Comparison of ENCODE assay signal across 23 cellular contexts in the genomic region with DNA sequence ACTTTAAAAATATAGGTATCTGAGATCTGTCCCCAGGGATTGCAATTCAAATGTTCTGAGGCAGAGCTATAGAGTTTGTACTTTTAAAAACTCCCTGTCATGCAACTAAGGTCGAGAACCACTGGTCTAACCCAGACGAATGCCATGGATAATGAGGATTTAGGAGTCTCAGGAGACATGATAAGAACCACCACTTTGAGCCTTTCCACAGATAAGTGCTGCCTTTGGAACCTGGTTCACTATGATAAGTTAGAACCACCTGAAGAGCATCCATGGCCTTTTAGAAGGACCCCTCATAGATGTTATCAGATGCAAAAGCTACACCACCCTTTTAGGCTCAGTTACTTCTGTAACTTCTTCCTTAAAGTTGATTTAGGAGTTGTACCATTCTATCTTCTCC.
A peak's percentile ranks its signal among the peaks of the same experiment; 100 is the strongest.
DNase-seq lines count a peak whose midpoint lies in the region; ATAC-seq, FAIRE-seq and TF ChIP-seq lines count a peak whose summit lies in the region.
"Had no signal": no experiment of that assay in that cellular context is flagged by ENCODE, and none has a peak within 500 bp of the region (broad histone marks: within the 10 kb centered on the region; RNA-seq: fewer than 3 reads in every experiment).

No MANE protein-coding gene starts in this region.

- no peaks in the 10 kb centered on the region for H4K20me1 ChIP-seq in K562 (replicated peaks; ENCODE audit: control insufficient read depth, insufficient read depth, low read length)
- H4K20me1 ChIP-seq: BLaER1 had no signal

- FAIRE-seq in K562 (lab: Jason Lieb, UNC): peak; percentile 82
- FAIRE-seq: A204.1, D721Med, GM12878, GM12892, GM18507 had no signal

- in situ Hi-C loops in K562 (cut with MboI): no loop called here

- ATAC-seq in K562: peak; percentile 46
- ATAC-seq: GM12878 had no signal

- H3K27ac ChIP-seq in K562 (ENCODE audit: extremely low read depth, low read depth, low read length): peak overlapping the region; percentile 81
- H3K27ac ChIP-seq: BLaER1 had no signal

- H2AFZ ChIP-seq in K562 (ENCODE audit: low read depth, low read length): no peak overlapping the region; the same call in 1 of the 2 replicates

- no peaks in the 10 kb centered on the region for H3K9me1 ChIP-seq in K562 (ENCODE audit: control insufficient read depth, insufficient read depth, low read length)

- CTCF ChIA-PET in K562 (lab: Yijun Ruan, JAX; ENCODE audit: low intra/inter-chr PET ratio): no interaction called here

- H3K79me2 ChIP-seq in K562 (ENCODE audit: control insufficient read depth, insufficient read depth, low read length): no peaks in the 10 kb centered on the region

- no peak for TF ChIP-seq CTCF in K562 (IDR thresholded peaks at IDR 0.05 in 2 of 3, conservative IDR thresholded peaks at IDR 0.05 in 1 of 3; ENCODE audit: insufficient read depth in 2 of 3, low read depth in 1 of 3, low read length in 3 of 3)

- H3K4me1 ChIP-seq in K562 (replicated peaks in 1 of 2; ENCODE audit: control insufficient read depth in 2 of 2, insufficient read depth in 2 of 2, low read length in 2 of 2): peaks cover 38 to 89% of the 10 kb centered on the region in 2 experiments; a peak in 4 of 5 replicates
- H3K4me1 ChIP-seq: Caco-2 had no signal

- no TSS peak for BruUV-seq in K562 (replicated peaks; lab: Mats Ljungman, UMichigan)

- H3K9ac ChIP-seq in K562 (ENCODE audit: insufficient read depth in 1 of 2, low read depth in 2 of 2, low read length in 2 of 2): peak overlapping the region in 1 of 2 experiments; percentile 45; a peak in 2 of 4 replicates
- H3K9ac ChIP-seq: BLaER1 had no signal

- no peak for TF ChIP-seq RAD21 in K562 (CRISPR knock-in tag; conservative IDR thresholded peaks at IDR 0.05 in 1 of 2, IDR thresholded peaks at IDR 0.05 in 1 of 2)

- TF ChIP-seq EP300 in K562 (IDR thresholded peaks at IDR 0.05; ENCODE audit: low read length): peak; percentile 96

- no peaks in the 10 kb centered on the region for H3K9me3 ChIP-seq in K562 (replicated peaks; ENCODE audit: control insufficient read depth, insufficient read depth, low read depth, low read length)
- H3K9me3 ChIP-seq: BE2C, BLaER1, Caco-2 had no signal

- H3K4me2 ChIP-seq in K562 (ENCODE audit: insufficient read depth, low read length): peak overlapping the region; percentile 68
- H3K4me2 ChIP-seq: BLaER1 had no signal

- intact Hi-C loops in K562 (cut with micrococcal nuclease): loop anchor here (2.0 kb wide), 1 partner anchor 16 kb away; no protein-coding TSS in a partner anchor

- DNase-seq in NCI-H526 treated with DMSO at 0.1 percent for 48 hours (lab: John Stamatoyannopoulos, UW) (peak; percentile 60), K562 (ENCODE audit: extremely low read depth in 1 of 4, low spot score in 3 of 4) (peak; percentile 35 to 86 (median 58)), hepatic stellate cell (ENCODE audit: low spot score) (no peak), DMS53 (lab: John Stamatoyannopoulos, UW) (no peak)
- no peak for DNase-seq in central memory CD4-positive, alpha-beta T cell
- DNase-seq: 8988T; ACHN; BE2C; C1 segment of cervical spinal cord; Caco-2; Calu3; CD4-positive, alpha-beta memory T cell; CD4-positive, CD25-positive, alpha-beta regulatory T cell; DMS79; DND-41; EL; GDM1 had no signal

- no peaks in the 10 kb centered on the region for H3K36me3 ChIP-seq in K562 (ENCODE audit: control insufficient read depth, insufficient read depth, low read length)
- H3K36me3 ChIP-seq: BE2C, BLaER1 had no signal

- H3K27me3 ChIP-seq in K562 (ENCODE audit: control insufficient read depth in 2 of 2, insufficient read depth in 2 of 2, low read length in 2 of 2): no peaks in the 10 kb centered on the region
- H3K27me3 ChIP-seq: BE2C, BLaER1 had no signal

- POLR2A ChIA-PET in K562 (lab: Yijun Ruan, JAX): interaction anchor here (0.9 to 2.5 kb wide), 7 partner anchors 8 to 37 kb away, joined by 3 to 21 read pairs (median 5); no protein-coding TSS in a partner anchor

- H3K4me3 ChIP-seq in K562: no peak overlapping the region
- H3K4me3 ChIP-seq: BLaER1, GM12878 had no signal

- no peak for TF ChIP-seq POLR2A in K562 (conservative IDR thresholded peaks at IDR 0.05)

- WGBS in K562 (ENCODE audit: insufficient coverage, low coverage, missing lambda C conversion rate): 3% methylated on average over 2 of the region's 2 CpGs

TF ChIP-seq in K562, 482 proteins besides CTCF, POLR2A, EP300 and RAD21 (continues in another document):
- TF ChIP-seq RFX7 (CRISPR knock-in tag; IDR thresholded peaks at IDR 0.05): no peak
- TF ChIP-seq MAFK (IDR thresholded peaks at IDR 0.05; ENCODE audit: low read length): no peak
- no peak for TF ChIP-seq RBM22 (IDR thresholded peaks at IDR 0.05; ENCODE audit: low read depth, low read length, poor library complexity, severe bottlenecking)
- no peak for TF ChIP-seq CHCHD3 (CRISPR knock-in tag; IDR thresholded peaks at IDR 0.05)
- no peak for TF ChIP-seq RHOXF2B (CRISPR knock-in tag; conservative IDR thresholded peaks at IDR 0.05)
- TF ChIP-seq SREBF2 (CRISPR knock-in tag; IDR thresholded peaks at IDR 0.05): no peak
- no peak for TF ChIP-seq RERE (CRISPR knock-in tag; IDR thresholded peaks at IDR 0.05; ENCODE audit: borderline replicate concordance)
- no peak for TF ChIP-seq ATF3 (IDR thresholded peaks at IDR 0.05)
- no peak for TF ChIP-seq ATF3 (CRISPR knock-in tag; conservative IDR thresholded peaks at IDR 0.05)
- TF ChIP-seq ATF1 (CRISPR knock-in tag; IDR thresholded peaks at IDR 0.05): no peak
- TF ChIP-seq ATF1 (tag; IDR thresholded peaks at IDR 0.05): no peak
- TF ChIP-seq CREB3 (tag; conservative IDR thresholded peaks at IDR 0.05; ENCODE audit: low read depth): no peak

Comparison
In these comparisons a context has a peak if more than half of its experiments do, and no peak if none do; other contexts are left out.
1. DNase-seq: peak in NCI-H526 treated with DMSO at 0.1 percent for 48 hours (single experiment) and K562 (4 of 4); none in hepatic stellate cell (single experiment), DMS53 (single experiment) and central memory CD4-positive, alpha-beta T cell (single experiment).